17 cellular contexts compared by ENCODE assay signal in the genomic region with DNA sequence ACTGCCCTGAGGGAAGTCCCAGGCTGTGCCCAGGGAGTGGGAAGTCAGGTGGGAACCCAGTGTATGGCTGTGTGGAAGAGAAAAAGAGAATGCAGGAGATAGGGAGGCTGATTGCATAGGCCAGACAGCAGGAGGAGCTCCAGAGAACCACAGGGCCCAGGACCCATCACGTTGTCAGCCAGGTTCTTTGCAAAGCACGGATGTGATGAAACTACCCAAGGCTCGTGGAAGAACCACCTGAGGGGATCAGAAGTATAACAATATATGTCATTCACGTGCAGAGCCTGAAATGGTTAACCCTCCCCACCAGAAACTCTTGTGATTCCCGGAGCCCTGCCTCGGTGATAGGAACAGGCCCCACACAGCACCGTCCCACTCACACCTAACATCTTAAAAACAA.
A peak's percentile ranks its signal among the peaks of the same experiment; 100 is the strongest.
DNase-seq lines count a peak whose midpoint lies in the region; ATAC-seq and TF ChIP-seq lines count a peak whose summit lies in the region.
"Had no signal": no experiment of that assay in that cellular context is flagged by ENCODE, and none has a peak within 500 bp of the region (broad histone marks: within the 10 kb centered on the region; RNA-seq: fewer than 3 reads in every experiment).

No MANE protein-coding gene starts in this region.

- peak overlapping the region; percentile 74 for H3K27ac ChIP-seq in VCaP
- no peak overlapping the region for H3K27ac ChIP-seq in foreskin keratinocyte
- H3K27ac ChIP-seq: WERI-Rb-1 had no signal

- H3K9me3 Mint-ChIP-seq in T-helper 1 cell treated with Interleukin-12 subunit alpha and Interleukin-12 subunit beta and Interleukin-4 antibody, amounts not matched to agents 30 μg/mL and 1 μg/mL, for 36 hours, result peaks cover 10% of the 10 kb centered on the region

- H3K4me3 Mint-ChIP-seq in T-helper 1 cell treated with Interleukin-12 subunit alpha and Interleukin-12 subunit beta and Interleukin-4 antibody, amounts not matched to agents 30 μg/mL and 1 μg/mL, for 36 hours, result no peak overlapping the region
- H3K4me3 Mint-ChIP-seq: CD4-positive, CD25-positive, alpha-beta regulatory T cell had no signal

- peaks cover 56% of the 10 kb centered on the region for H3K36me3 Mint-ChIP-seq in T-helper 1 cell treated with Interleukin-12 subunit alpha and Interleukin-12 subunit beta and Interleukin-4 antibody, amounts not matched to agents 30 μg/mL and 1 μg/mL, for 36 hours (ENCODE audit: low read depth)

- H3K27me3 Mint-ChIP-seq in T-helper 1 cell treated with Interleukin-12 subunit alpha and Interleukin-12 subunit beta and Interleukin-4 antibody, amounts not matched to agents 30 μg/mL and 1 μg/mL, for 36 hours (ENCODE audit: low read depth), result no peaks in the 10 kb centered on the region
- H3K27me3 Mint-ChIP-seq: CD4-positive, CD25-positive, alpha-beta regulatory T cell had no signal

- DNase-seq in T-helper 1 cell (no peak), foreskin keratinocyte (no peak), sciatic nerve (ENCODE audit: low spot score) (no peak), GM13977 (ENCODE audit: low spot score) (no peak)
- DNase-seq in activated effector memory CD4-positive, alpha-beta T cell treated with anti-CD3 and anti-CD28 coated beads, Interleukin-2, amount 50 U/mL, for 16 hours, result no peak
- DNase-seq: 8988T; activated gamma-delta T cell; CD4-positive, CD25-positive, alpha-beta regulatory T cell; DMS79 treated with DMSO at 0.1 percent for 48 hours; NCI-H2107; NCI-H748 treated with DMSO at 0.1 percent for 48 hours; right cardiac atrium; WERI-Rb-1 had no signal

- intact Hi-C loops in sciatic nerve (cut with DNase I), result no loop called here

- in situ Hi-C loops in GM13977 (cut with MboI; ENCODE audit: low pct_unique_long_range_greater_than_20kb, low sequenced_read_pairs, unreplicated experiment), result no loop called here

- TF ChIP-seq CTCF in VCaP (conservative IDR thresholded peaks at IDR 0.05) (no peak), foreskin keratinocyte (conservative IDR thresholded peaks at IDR 0.05) (peak; percentile 13), GM13977 (IDR thresholded peaks at IDR 0.05; ENCODE audit: extremely low read depth, insufficient read depth, missing control alignments) (no peak)

- H3K4me1 Mint-ChIP-seq in T-helper 1 cell treated with Interleukin-12 subunit alpha and Interleukin-12 subunit beta and Interleukin-4 antibody, amounts not matched to agents 30 μg/mL and 1 μg/mL, for 36 hours (ENCODE audit: low read depth), result peaks cover 47% of the 10 kb centered on the region

- no peaks in the 10 kb centered on the region for H3K27me3 ChIP-seq in foreskin keratinocyte

- ATAC-seq in foreskin keratinocyte (no peak), sciatic nerve (peak; percentile 16), HG03378 (IDR thresholded peaks at IDR 0.05; ENCODE audit: unreplicated experiment) (no peak)
- ATAC-seq: Panc1, right cardiac atrium had no signal

- peak overlapping the region; percentile 3 for H3K27ac Mint-ChIP-seq in T-helper 1 cell treated with Interleukin-12 subunit alpha and Interleukin-12 subunit beta and Interleukin-4 antibody, amounts not matched to agents 30 μg/mL and 1 μg/mL, for 36 hours

- H3K4me1 ChIP-seq in foreskin keratinocyte, result no peaks in the 10 kb centered on the region
